ENCODE assay signal across 1 cellular context in the genomic region with DNA sequence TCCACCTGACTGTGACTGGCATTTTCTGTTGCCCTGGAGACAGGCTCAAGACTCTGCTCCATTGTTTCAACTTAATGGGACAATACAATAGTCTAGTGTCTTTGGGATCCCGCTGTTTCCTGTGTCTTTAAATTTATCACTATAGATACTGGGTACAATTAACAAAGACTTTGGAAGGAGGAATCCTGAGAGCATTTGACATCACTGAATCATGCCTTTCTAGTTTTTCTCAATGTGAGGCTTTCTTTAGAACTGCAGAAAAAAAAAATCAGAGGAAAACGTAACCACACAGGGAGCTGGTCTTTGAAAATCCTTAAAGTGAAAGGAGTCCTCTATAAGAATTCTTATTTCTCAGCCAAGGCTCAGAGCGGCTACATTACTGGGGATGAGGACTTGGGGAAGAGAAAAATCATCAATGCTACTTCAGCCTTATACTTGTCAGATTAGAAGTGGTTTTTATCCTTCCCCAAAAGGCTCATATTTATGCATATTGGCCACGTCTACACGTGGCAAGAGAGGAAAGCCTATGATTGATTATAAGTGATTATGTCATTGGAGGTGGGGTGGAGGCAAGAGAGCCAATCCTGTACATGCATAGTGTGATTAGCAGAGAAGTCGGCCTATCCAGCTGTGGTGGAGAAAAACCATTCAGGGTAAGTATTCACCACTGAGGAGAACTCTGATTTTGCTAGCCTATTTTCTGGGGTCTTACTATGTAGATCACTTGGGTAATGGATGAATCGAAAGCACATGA.
TF ChIP-seq lines count a peak whose summit lies in the region.

No MANE protein-coding gene starts in this region.

TF ChIP-seq in IMR-90, 13 proteins besides CTCF, POLR2A, EP300 and RAD21:
- TF ChIP-seq BHLHE40 (IDR thresholded peaks at IDR 0.05; ENCODE audit: low read depth, low read length), result no peak
- TF ChIP-seq RFX5 (IDR thresholded peaks at IDR 0.05; ENCODE audit: low read depth, low read length), result no peak
- TF ChIP-seq CEBPB (IDR thresholded peaks at IDR 0.05; ENCODE audit: low read depth, low read length), result no peak
- TF ChIP-seq NFE2L2 (IDR thresholded peaks at IDR 0.05; ENCODE audit: low read depth, low read length), result no peak
- no peak for TF ChIP-seq RCOR1 (IDR thresholded peaks at IDR 0.05; ENCODE audit: insufficient replicate concordance, low read length)
- TF ChIP-seq SMC3 (IDR thresholded peaks at IDR 0.05; ENCODE audit: low read depth, low read length), result no peak
- no peak for TF ChIP-seq FOS (IDR thresholded peaks at IDR 0.05; ENCODE audit: low read depth, low read length)
- no peak for TF ChIP-seq CHD1 (IDR thresholded peaks at IDR 0.05; ENCODE audit: low read depth, low read length)
- TF ChIP-seq, protein P1, sequence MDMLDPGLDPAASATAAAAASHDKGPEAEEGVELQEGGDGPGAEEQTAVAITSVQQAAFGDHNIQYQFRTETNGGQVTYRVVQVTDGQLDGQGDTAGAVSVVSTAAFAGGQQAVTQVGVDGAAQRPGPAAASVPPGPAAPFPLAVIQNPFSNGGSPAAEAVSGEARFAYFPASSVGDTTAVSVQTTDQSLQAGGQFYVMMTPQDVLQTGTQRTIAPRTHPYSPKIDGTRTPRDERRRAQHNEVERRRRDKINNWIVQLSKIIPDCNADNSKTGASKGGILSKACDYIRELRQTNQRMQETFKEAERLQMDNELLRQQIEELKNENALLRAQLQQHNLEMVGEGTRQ (IDR thresholded peaks at IDR 0.05; ENCODE audit: low read depth, low read length), result no peak
- TF ChIP-seq, protein P2, sequence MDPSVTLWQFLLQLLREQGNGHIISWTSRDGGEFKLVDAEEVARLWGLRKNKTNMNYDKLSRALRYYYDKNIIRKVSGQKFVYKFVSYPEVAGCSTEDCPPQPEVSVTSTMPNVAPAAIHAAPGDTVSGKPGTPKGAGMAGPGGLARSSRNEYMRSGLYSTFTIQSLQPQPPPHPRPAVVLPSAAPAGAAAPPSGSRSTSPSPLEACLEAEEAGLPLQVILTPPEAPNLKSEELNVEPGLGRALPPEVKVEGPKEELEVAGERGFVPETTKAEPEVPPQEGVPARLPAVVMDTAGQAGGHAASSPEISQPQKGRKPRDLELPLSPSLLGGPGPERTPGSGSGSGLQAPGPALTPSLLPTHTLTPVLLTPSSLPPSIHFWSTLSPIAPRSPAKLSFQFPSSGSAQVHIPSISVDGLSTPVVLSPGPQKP (IDR thresholded peaks at IDR 0.05; ENCODE audit: borderline replicate concordance, low read depth, low read length), result no peak
- TF ChIP-seq MAZ (IDR thresholded peaks at IDR 0.05; ENCODE audit: borderline replicate concordance, low read depth, low read length), result no peak
- no peak for TF ChIP-seq MAFK (IDR thresholded peaks at IDR 0.05; ENCODE audit: low read depth, low read length)
- no peak for TF ChIP-seq MXI1 (IDR thresholded peaks at IDR 0.05; ENCODE audit: borderline replicate concordance, low read depth, low read length)
